In genomic region chr4:86791126-86791525, GRCh38 we compare ENCODE assay signal across 1 cellular context.
A peak's percentile ranks its signal among the peaks of the same experiment; 100 is the strongest.
TF ChIP-seq lines count a peak whose summit lies in the region.

No MANE protein-coding gene starts in this region.

TF ChIP-seq in HepG2, 621 proteins besides CTCF, POLR2A, EP300 and RAD21 (continued from another document and continues in another):
- TF ChIP-seq, protein P1, sequence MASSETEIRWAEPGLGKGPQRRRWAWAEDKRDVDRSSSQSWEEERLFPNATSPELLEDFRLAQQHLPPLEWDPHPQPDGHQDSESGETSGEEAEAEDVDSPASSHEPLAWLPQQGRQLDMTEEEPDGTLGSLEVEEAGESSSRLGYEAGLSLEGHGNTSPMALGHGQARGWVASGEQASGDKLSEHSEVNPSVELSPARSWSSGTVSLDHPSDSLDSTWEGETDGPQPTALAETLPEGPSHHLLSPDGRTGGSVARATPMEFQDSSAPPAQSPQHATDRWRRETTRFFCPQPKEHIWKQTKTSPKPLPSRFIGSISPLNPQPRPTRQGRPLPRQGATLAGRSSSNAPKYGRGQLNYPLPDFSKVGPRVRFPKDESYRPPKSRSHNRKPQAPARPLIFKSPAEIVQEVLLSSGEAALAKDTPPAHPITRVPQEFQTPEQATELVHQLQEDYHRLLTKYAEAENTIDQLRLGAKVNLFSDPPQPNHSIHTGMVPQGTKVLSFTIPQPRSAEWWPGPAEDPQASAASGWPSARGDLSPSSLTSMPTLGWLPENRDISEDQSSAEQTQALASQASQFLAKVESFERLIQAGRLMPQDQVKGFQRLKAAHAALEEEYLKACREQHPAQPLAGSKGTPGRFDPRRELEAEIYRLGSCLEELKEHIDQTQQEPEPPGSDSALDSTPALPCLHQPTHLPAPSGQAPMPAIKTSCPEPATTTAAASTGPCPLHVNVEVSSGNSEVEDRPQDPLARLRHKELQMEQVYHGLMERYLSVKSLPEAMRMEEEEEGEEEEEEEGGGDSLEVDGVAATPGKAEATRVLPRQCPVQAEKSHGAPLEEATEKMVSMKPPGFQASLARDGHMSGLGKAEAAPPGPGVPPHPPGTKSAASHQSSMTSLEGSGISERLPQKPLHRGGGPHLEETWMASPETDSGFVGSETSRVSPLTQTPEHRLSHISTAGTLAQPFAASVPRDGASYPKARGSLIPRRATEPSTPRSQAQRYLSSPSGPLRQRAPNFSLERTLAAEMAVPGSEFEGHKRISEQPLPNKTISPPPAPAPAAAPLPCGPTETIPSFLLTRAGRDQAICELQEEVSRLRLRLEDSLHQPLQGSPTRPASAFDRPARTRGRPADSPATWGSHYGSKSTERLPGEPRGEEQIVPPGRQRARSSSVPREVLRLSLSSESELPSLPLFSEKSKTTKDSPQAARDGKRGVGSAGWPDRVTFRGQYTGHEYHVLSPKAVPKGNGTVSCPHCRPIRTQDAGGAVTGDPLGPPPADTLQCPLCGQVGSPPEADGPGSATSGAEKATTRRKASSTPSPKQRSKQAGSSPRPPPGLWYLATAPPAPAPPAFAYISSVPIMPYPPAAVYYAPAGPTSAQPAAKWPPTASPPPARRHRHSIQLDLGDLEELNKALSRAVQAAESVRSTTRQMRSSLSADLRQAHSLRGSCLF (CRISPR knock-in tag; IDR thresholded peaks at IDR 0.05; ENCODE audit: borderline replicate concordance), result no peak
- TF ChIP-seq ZNF446 (CRISPR knock-in tag; IDR thresholded peaks at IDR 0.05) (no peak), ZNF660 (CRISPR knock-in tag; IDR thresholded peaks at IDR 0.05; ENCODE audit: borderline replicate concordance, low read depth) (no peak), DMAP1 (CRISPR knock-in tag; IDR thresholded peaks at IDR 0.05) (no peak), ZBTB7B (CRISPR knock-in tag; IDR thresholded peaks at IDR 0.05) (peak; percentile 48; the same call in 1 of the 2 replicates), MAZ (IDR thresholded peaks at IDR 0.05; ENCODE audit: borderline replicate concordance, low read depth, low read length) (no peak), MAZ (CRISPR knock-in tag; IDR thresholded peaks at IDR 0.05; ENCODE audit: low read depth) (0 out of 2 replicates have a peak, but pooled peaks have one; percentile 34), ZHX1 (CRISPR knock-in tag; IDR thresholded peaks at IDR 0.05; ENCODE audit: low read depth) (no peak), PHF5A (CRISPR knock-in tag; IDR thresholded peaks at IDR 0.05; ENCODE audit: low read depth, unreplicated experiment) (no peak), ZNF503 (CRISPR knock-in tag; IDR thresholded peaks at IDR 0.05) (no peak), ZNF713 (CRISPR knock-in tag; IDR thresholded peaks at IDR 0.05) (no peak), TRIM24 (CRISPR knock-in tag; IDR thresholded peaks at IDR 0.05) (no peak), ZNF816 (CRISPR knock-in tag; IDR thresholded peaks at IDR 0.05; ENCODE audit: borderline replicate concordance) (no peak), KDM4B (CRISPR knock-in tag; IDR thresholded peaks at IDR 0.05) (no peak), MXD4 (CRISPR knock-in tag; IDR thresholded peaks at IDR 0.05) (no peak), BRCA1 (CRISPR knock-in tag; IDR thresholded peaks at IDR 0.05) (peak; percentile 85; the same call in 1 of the 2 replicates), ZNF841 (CRISPR knock-in tag; IDR thresholded peaks at IDR 0.05; ENCODE audit: borderline replicate concordance) (no peak), ZNF253 (CRISPR knock-in tag; IDR thresholded peaks at IDR 0.05; ENCODE audit: borderline replicate concordance) (no peak), NR2F6 (IDR thresholded peaks at IDR 0.05) (no peak), NR2F6 (CRISPR knock-in tag; IDR thresholded peaks at IDR 0.05) (no peak), TRAFD1 (CRISPR knock-in tag; IDR thresholded peaks at IDR 0.05; ENCODE audit: borderline replicate concordance) (no peak), ZNF773 (CRISPR knock-in tag; IDR thresholded peaks at IDR 0.05; ENCODE audit: borderline replicate concordance) (no peak), XRCC5 (optimal IDR thresholded peaks at IDR 0.05; ENCODE audit: low read length) (peak; percentile 53), U2AF2 (IDR thresholded peaks at IDR 0.05; ENCODE audit: low read depth, low read length) (no peak), SALL2 (CRISPR knock-in tag; IDR thresholded peaks at IDR 0.05) (0 out of 2 replicates have a peak, but pooled peaks have one; percentile 37), ZNF800 (CRISPR knock-in tag; IDR thresholded peaks at IDR 0.05) (no peak), NPAS2 (CRISPR knock-in tag; IDR thresholded peaks at IDR 0.05; ENCODE audit: borderline replicate concordance) (no peak), LCORL (IDR thresholded peaks at IDR 0.05) (no peak), LCORL (CRISPR knock-in tag; IDR thresholded peaks at IDR 0.05) (no peak), GATAD2A (CRISPR knock-in tag; IDR thresholded peaks at IDR 0.05) (peak; percentile 46; the same call in 1 of the 2 replicates), TEAD2 (CRISPR knock-in tag; IDR thresholded peaks at IDR 0.05) (no peak), ELF3 (CRISPR knock-in tag; IDR thresholded peaks at IDR 0.05) (no peak), ZNF383 (CRISPR knock-in tag; IDR thresholded peaks at IDR 0.05; ENCODE audit: borderline replicate concordance) (no peak), HNF4A (CRISPR knock-in tag; IDR thresholded peaks at IDR 0.05) (0 out of 2 replicates have a peak, but pooled peaks have one; percentile 7), FOXK1 (CRISPR knock-in tag; IDR thresholded peaks at IDR 0.05; ENCODE audit: borderline replicate concordance, low read depth) (peak; percentile 88; the same call in 1 of the 2 replicates), ZNF143 (CRISPR knock-in tag; IDR thresholded peaks at IDR 0.05) (no peak), ZNF556 (CRISPR knock-in tag; IDR thresholded peaks at IDR 0.05; ENCODE audit: borderline replicate concordance) (peak; percentile 53; the same call in 1 of the 2 replicates), IRX3 (CRISPR knock-in tag; IDR thresholded peaks at IDR 0.05; ENCODE audit: borderline replicate concordance, low read depth) (no peak)
- TF ChIP-seq, protein P2, sequence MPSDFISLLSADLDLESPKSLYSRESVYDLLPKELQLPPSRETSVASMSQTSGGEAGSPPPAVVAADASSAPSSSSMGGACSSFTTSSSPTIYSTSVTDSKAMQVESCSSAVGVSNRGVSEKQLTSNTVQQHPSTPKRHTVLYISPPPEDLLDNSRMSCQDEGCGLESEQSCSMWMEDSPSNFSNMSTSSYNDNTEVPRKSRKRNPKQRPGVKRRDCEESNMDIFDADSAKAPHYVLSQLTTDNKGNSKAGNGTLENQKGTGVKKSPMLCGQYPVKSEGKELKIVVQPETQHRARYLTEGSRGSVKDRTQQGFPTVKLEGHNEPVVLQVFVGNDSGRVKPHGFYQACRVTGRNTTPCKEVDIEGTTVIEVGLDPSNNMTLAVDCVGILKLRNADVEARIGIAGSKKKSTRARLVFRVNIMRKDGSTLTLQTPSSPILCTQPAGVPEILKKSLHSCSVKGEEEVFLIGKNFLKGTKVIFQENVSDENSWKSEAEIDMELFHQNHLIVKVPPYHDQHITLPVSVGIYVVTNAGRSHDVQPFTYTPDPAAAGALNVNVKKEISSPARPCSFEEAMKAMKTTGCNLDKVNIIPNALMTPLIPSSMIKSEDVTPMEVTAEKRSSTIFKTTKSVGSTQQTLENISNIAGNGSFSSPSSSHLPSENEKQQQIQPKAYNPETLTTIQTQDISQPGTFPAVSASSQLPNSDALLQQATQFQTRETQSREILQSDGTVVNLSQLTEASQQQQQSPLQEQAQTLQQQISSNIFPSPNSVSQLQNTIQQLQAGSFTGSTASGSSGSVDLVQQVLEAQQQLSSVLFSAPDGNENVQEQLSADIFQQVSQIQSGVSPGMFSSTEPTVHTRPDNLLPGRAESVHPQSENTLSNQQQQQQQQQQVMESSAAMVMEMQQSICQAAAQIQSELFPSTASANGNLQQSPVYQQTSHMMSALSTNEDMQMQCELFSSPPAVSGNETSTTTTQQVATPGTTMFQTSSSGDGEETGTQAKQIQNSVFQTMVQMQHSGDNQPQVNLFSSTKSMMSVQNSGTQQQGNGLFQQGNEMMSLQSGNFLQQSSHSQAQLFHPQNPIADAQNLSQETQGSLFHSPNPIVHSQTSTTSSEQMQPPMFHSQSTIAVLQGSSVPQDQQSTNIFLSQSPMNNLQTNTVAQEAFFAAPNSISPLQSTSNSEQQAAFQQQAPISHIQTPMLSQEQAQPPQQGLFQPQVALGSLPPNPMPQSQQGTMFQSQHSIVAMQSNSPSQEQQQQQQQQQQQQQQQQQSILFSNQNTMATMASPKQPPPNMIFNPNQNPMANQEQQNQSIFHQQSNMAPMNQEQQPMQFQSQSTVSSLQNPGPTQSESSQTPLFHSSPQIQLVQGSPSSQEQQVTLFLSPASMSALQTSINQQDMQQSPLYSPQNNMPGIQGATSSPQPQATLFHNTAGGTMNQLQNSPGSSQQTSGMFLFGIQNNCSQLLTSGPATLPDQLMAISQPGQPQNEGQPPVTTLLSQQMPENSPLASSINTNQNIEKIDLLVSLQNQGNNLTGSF (CRISPR knock-in tag; IDR thresholded peaks at IDR 0.05), result 0 out of 2 replicates have a peak, but pooled peaks have one; percentile 25
- TF ChIP-seq, protein P3, sequence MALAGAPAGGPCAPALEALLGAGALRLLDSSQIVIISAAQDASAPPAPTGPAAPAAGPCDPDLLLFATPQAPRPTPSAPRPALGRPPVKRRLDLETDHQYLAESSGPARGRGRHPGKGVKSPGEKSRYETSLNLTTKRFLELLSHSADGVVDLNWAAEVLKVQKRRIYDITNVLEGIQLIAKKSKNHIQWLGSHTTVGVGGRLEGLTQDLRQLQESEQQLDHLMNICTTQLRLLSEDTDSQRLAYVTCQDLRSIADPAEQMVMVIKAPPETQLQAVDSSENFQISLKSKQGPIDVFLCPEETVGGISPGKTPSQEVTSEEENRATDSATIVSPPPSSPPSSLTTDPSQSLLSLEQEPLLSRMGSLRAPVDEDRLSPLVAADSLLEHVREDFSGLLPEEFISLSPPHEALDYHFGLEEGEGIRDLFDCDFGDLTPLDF (CRISPR knock-in tag; IDR thresholded peaks at IDR 0.05), result 0 out of 2 replicates have a peak, but pooled peaks have one; percentile 36
- TF ChIP-seq, protein P4, sequence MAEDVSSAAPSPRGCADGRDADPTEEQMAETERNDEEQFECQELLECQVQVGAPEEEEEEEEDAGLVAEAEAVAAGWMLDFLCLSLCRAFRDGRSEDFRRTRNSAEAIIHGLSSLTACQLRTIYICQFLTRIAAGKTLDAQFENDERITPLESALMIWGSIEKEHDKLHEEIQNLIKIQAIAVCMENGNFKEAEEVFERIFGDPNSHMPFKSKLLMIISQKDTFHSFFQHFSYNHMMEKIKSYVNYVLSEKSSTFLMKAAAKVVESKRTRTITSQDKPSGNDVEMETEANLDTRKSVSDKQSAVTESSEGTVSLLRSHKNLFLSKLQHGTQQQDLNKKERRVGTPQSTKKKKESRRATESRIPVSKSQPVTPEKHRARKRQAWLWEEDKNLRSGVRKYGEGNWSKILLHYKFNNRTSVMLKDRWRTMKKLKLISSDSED (CRISPR knock-in tag; IDR thresholded peaks at IDR 0.05), result no peak
